Comparison of ENCODE assay signal across 23 cellular contexts in genomic region chr1:112911506-112911905, GRCh38. TPM values are rescaled to one million over a fixed set of nuclear protein-coding genes. Genes with fewer than 3 reads are reported as not detected.
DNase-seq lines count a peak whose midpoint lies in the region; ATAC-seq, FAIRE-seq and TF ChIP-seq lines count a peak whose summit lies in the region.
"Had no signal": no experiment of that assay in that cellular context is flagged by ENCODE, and none has a peak within 500 bp of the region (broad histone marks: within the 10 kb centered on the region; RNA-seq: fewer than 3 reads in every experiment).

No MANE protein-coding gene starts in this region.

- FAIRE-seq in K562 (lab: Jason Lieb, UNC): no peak
- FAIRE-seq: GM12891, GM19239, HTR-8/SVneo had no signal

- no peak for DNase-seq in K562 (ENCODE audit: extremely low read depth in 1 of 4, low spot score in 3 of 4)
- DNase-seq in iPS DF 4.7 (ENCODE audit: extremely low read depth, low spot score): peak; percentile 86
- no peak for DNase-seq in GM13976 (ENCODE audit: low spot score)
- DNase-seq in amygdala (lab: John Stamatoyannopoulos, UW): no peak
- DNase-seq in tibial artery: no peak
- DNase-seq: Caco-2; CD8-positive, alpha-beta T cell; GF-D8; HCEC 1CT; NCI-H1048; NCI-H1436 treated with DMSO at 0.1 percent for 48 hours; NCI-H187 treated with DMSO at 0.1 percent for 48 hours; NCI-H524; NCI-H748 treated with DMSO at 0.1 percent for 48 hours; PC-3; SJCRH30 had no signal

- 91% methylated on average over 4 of the region's 4 CpGs for WGBS in K562 (ENCODE audit: insufficient coverage, low coverage, missing lambda C conversion rate)

- H3K36me3 ChIP-seq in HUES48 (ENCODE audit: control insufficient read depth, insufficient read depth, low read length) (peaks cover 64% of the 10 kb centered on the region), K562 (ENCODE audit: control insufficient read depth, insufficient read depth, low read length) (peaks cover 76% of the 10 kb centered on the region), tibial artery (peaks cover 0 to 10% (median 7%) of the 10 kb centered on the region in 3 donors)

- TF ChIP-seq CTCF in K562 (IDR thresholded peaks at IDR 0.05 in 2 of 3, conservative IDR thresholded peaks at IDR 0.05 in 1 of 3; ENCODE audit: insufficient read depth in 2 of 3, low read depth in 1 of 3, low read length in 3 of 3) (no peak), GM13976 (IDR thresholded peaks at IDR 0.05; ENCODE audit: borderline replicate concordance, control extremely low read depth, extremely low read depth, insufficient read depth, missing control alignments) (no peak), tibial artery (IDR thresholded peaks at IDR 0.05) (no peak)

- H3K4me1 ChIP-seq in HUES48 (ENCODE audit: control insufficient read depth, insufficient read depth, low read length) (peaks cover 73% of the 10 kb centered on the region), K562 (replicated peaks in 1 of 2; ENCODE audit: control insufficient read depth in 2 of 2, insufficient read depth in 2 of 2, low read length in 2 of 2) (0 out of 5 replicates have a peak, but pooled peaks cover 0 to 3% of the 10 kb centered on the region in 2 experiments), tibial artery (no peaks in the 10 kb centered on the region)

- H3K27me3 ChIP-seq in HUES48 (ENCODE audit: control insufficient read depth, insufficient read depth, low read length) (no peaks in the 10 kb centered on the region), K562 (ENCODE audit: control insufficient read depth in 2 of 2, insufficient read depth in 2 of 2, low read length in 2 of 2) (no peaks in the 10 kb centered on the region), tibial artery (no peaks in the 10 kb centered on the region)
- H3K27me3 ChIP-seq: SJCRH30 had no signal

- no peaks in the 10 kb centered on the region for H3K9me1 ChIP-seq in K562 (ENCODE audit: control insufficient read depth, insufficient read depth, low read length)

- H3K4me2 ChIP-seq in K562 (ENCODE audit: insufficient read depth, low read length): no peak overlapping the region

- no peak overlapping the region for H2AFZ ChIP-seq in K562 (ENCODE audit: low read depth, low read length)

- CTCF ChIA-PET in K562 (lab: Yijun Ruan, JAX; ENCODE audit: low intra/inter-chr PET ratio): no interaction called here

- no peak overlapping the region; the same call in 1 of the 2 replicates for H3K4me3 ChIP-seq in HUES48 (ENCODE audit: low read depth, low read length)
- H3K4me3 ChIP-seq in K562: no peak overlapping the region
- no peak overlapping the region for H3K4me3 ChIP-seq in tibial artery
- H3K4me3 ChIP-seq: SJCRH30 had no signal

- intact Hi-C loops in K562 (cut with micrococcal nuclease) (no loop called here), tibial artery (cut with DNase I; ENCODE audit: low total_unique reads) (no loop called here)

- no peak for TF ChIP-seq RAD21 in K562 (CRISPR knock-in tag; conservative IDR thresholded peaks at IDR 0.05 in 1 of 2, IDR thresholded peaks at IDR 0.05 in 1 of 2)

- POLR2A ChIA-PET in K562 (lab: Yijun Ruan, JAX): interaction anchor here (1.0 kb wide), 1 partner anchor 8 kb away, joined by 6 read pairs; no protein-coding TSS in a partner anchor

- no peak for TF ChIP-seq EP300 in K562 (IDR thresholded peaks at IDR 0.05; ENCODE audit: low read length)

- H3K79me2 ChIP-seq in K562 (ENCODE audit: control insufficient read depth, insufficient read depth, low read length): peaks cover 9% of the 10 kb centered on the region; the same call in 2 of the 3 replicates

- peak overlapping the region; percentile 83 for H3K27ac ChIP-seq in HUES48 (ENCODE audit: low read depth, low read length)
- no peak overlapping the region for H3K27ac ChIP-seq in K562 (ENCODE audit: extremely low read depth, low read depth, low read length)
- no peak overlapping the region for H3K27ac ChIP-seq in tibial artery
- H3K27ac ChIP-seq: C4-2B, SJCRH30 had no signal

- BruUV-seq in K562 (replicated peaks; lab: Mats Ljungman, UMichigan): no TSS peak

- peak overlapping the region; percentile 7; the same call in 1 of the 2 replicates for H3K9ac ChIP-seq in HUES48 (ENCODE audit: low read depth, low read length)
- H3K9ac ChIP-seq in K562 (ENCODE audit: insufficient read depth in 1 of 2, low read depth in 2 of 2, low read length in 2 of 2): no peak overlapping the region

- no peak for TF ChIP-seq POLR2A in K562 (conservative IDR thresholded peaks at IDR 0.05)

- no peak for ATAC-seq in K562
- no peak for ATAC-seq in GM21360 (IDR thresholded peaks at IDR 0.05; ENCODE audit: unreplicated experiment)
- ATAC-seq: CD8-positive, alpha-beta T cell; PC-3; SK-N-SH treated with all-trans-retinoic acid at 6 μM for 48 hours had no signal

- in situ Hi-C loops in K562 (cut with MboI) (no loop called here), GM13976 (cut with MboI; ENCODE audit: low sequenced_read_pairs, unreplicated experiment) (no loop called here)

- no peaks in the 10 kb centered on the region for H3K9me3 ChIP-seq in HUES48 (ENCODE audit: control insufficient read depth, insufficient read depth, low read length)
- no peaks in the 10 kb centered on the region for H3K9me3 ChIP-seq in K562 (replicated peaks; ENCODE audit: control insufficient read depth, insufficient read depth, low read depth, low read length)
- H3K9me3 ChIP-seq in tibial artery: no peaks in the 10 kb centered on the region
- H3K9me3 ChIP-seq: Caco-2, SJCRH30 had no signal

- H4K20me1 ChIP-seq in K562 (replicated peaks; ENCODE audit: control insufficient read depth, insufficient read depth, low read length): no peaks in the 10 kb centered on the region

TF ChIP-seq in K562, 482 proteins besides CTCF, POLR2A, EP300 and RAD21:
- TF ChIP-seq POLR2AphosphoS2 (IDR thresholded peaks at IDR 0.05; ENCODE audit: low read length) (0 out of 2 replicates have a peak, but pooled peaks have one; percentile 21), HCFC1 (IDR thresholded peaks at IDR 0.05; ENCODE audit: low read depth, low read length) (no peak)

RNA-seq across cellular contexts. Expression of gene SLC16A1, which starts 44.5 kb away (rescaled TPM):
- 283 and 319 TPM in 2 replicates for total RNA-seq in K562 (2011; cell fraction: chromatin; rRNA removed; ENCODE audit: low replicate concordance)
- 209 and 233 TPM in 2 replicates for total RNA-seq in K562 (2011; cell fraction: nucleolus; rRNA removed)
- total RNA-seq in K562 (2011; cell fraction: nucleoplasm; rRNA removed): 244 and 265 TPM in 2 replicates
- total RNA-seq in K562 (2014; rRNA removed) (104 and 148 TPM in 2 replicates), K562 (2014; rRNA removed; fragmentation: Illumina TruSeq; extraction: Trizol) (168 and 185 TPM in 2 replicates), K562 (2015; rRNA removed; fragmentation: Illumina TruSeq; extraction: Trizol) (111 and 117 TPM in 2 replicates), K562 (2021) (151 and 169 TPM in 2 replicates)
- polyA plus RNA-seq in K562 (2011; rRNA removed) (229 and 244 TPM in 2 replicates), K562 (2014; fragmentation: Illumina TruSeq; extraction: Trizol) (109 and 137 TPM in 2 replicates), K562 (2014; fragmentation: Nextera tagmentation; extraction: Ambion mirVana) (10 to 100 TPM; 79.0 to 82.5 TPM), K562 (2014; rRNA removed) (73.1 and 85.6 TPM in 2 replicates)
- 256 and 343 TPM in 2 replicates for polyA plus RNA-seq in K562 (2011; cell fraction: cytosol; rRNA removed)
- 106 and 150 TPM in 2 replicates for polyA plus RNA-seq in K562 (2011; cell fraction: nucleus; rRNA removed)
- 100 and 134 TPM in 2 replicates for polyA plus RNA-seq in K562 (2012)
- polyA minus RNA-seq in K562 (2011; rRNA and poly(A)+ RNA removed): 488 and 502 TPM in 2 replicates
- 198 and 213 TPM in 2 replicates for polyA minus RNA-seq in K562 (2011; cell fraction: cytosol; rRNA and poly(A)+ RNA removed)
- polyA minus RNA-seq in K562 (2011; cell fraction: nucleus; rRNA and poly(A)+ RNA removed): 56.5 and 94.0 TPM in 2 replicates
